ENCODE assay signal across 21 cellular contexts in the genomic region with DNA sequence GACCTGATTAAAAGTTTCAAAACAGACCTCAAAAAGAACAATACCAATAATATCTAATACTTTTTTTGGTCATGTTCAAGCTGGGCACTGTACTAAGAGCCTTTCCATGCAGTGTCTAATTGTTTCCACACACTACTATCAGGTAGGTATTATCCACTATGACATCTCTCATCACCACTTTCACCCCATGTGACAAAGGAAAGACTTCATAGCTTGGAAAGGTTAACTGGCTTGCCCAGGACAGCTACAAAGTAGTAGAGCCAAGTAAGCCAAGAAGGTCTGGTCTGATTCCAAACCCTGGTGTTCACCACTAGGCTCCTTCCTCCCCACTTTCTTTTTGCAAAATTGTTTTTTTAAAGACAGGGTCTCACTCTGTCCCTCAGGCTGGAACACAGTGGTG.
DNase-seq lines count a peak whose midpoint lies in the region; ATAC-seq and TF ChIP-seq lines count a peak whose summit lies in the region.
"Had no signal": no experiment of that assay in that cellular context is flagged by ENCODE, and none has a peak within 500 bp of the region (broad histone marks: within the 10 kb centered on the region; RNA-seq: fewer than 3 reads in every experiment).

No MANE protein-coding gene starts in this region.

- H3K4me3 Mint-ChIP-seq in stimulated activated naive B cell treated with anti-CD40 and anti-IgM and Interleukin-4, amounts not matched to agents 10 μg/mL and 1 μg/mL and 100 μg/mL, for 72 hours = no peak overlapping the region

- no peaks in the 10 kb centered on the region for H3K27me3 ChIP-seq in esophagus muscularis mucosa
- no peaks in the 10 kb centered on the region for H3K27me3 ChIP-seq in prostate gland (replicated peaks; ENCODE audit: insufficient read depth)
- H3K27me3 ChIP-seq in tibial artery = no peaks in the 10 kb centered on the region
- H3K27me3 ChIP-seq: BE2C had no signal

- no peak for TF ChIP-seq CTCF in esophagus muscularis mucosa (IDR thresholded peaks at IDR 0.05)
- no peak for TF ChIP-seq CTCF in prostate gland (IDR thresholded peaks at IDR 0.05)
- TF ChIP-seq CTCF in tibial artery (IDR thresholded peaks at IDR 0.05) = no peak

- DNase-seq in M059J (ENCODE audit: low read depth) (peak; percentile 22), esophagus muscularis mucosa (ENCODE audit: extremely low spot score) (no peak), prostate gland (ENCODE audit: low spot score) (no peak), tibial artery (no peak), D341Med (ENCODE audit: low spot score) (no peak), NCI-H187 treated with DMSO at 0.1 percent for 48 hours (lab: John Stamatoyannopoulos, UW) (no peak)
- no peak for DNase-seq in activated CD4-positive, alpha-beta T cell treated with anti-CD3 and anti-CD28 coated beads for 1 hour
- no peak for DNase-seq in stimulated activated naive B cell treated with anti-CD40 and anti-IgM and Interleukin-4, amounts not matched to agents 10 μg/mL and 1 μg/mL and 100 μg/mL, for 72 hours
- DNase-seq: BE2C, DMS79, H7, NCI-H1092 treated with DMSO at 0.1 percent for 48 hours, NCI-H1436 treated with DMSO at 0.1 percent for 48 hours, NCI-H2029, NCI-H2227 treated with DMSO at 0.1 percent for 48 hours, NCI-H510A, SIG-M5 had no signal

- H3K9me3 ChIP-seq in esophagus muscularis mucosa (no peaks in the 10 kb centered on the region), prostate gland (no peaks in the 10 kb centered on the region), tibial artery (no peaks in the 10 kb centered on the region)
- H3K9me3 ChIP-seq: A549, BE2C had no signal

- no peaks in the 10 kb centered on the region for H3K4me1 Mint-ChIP-seq in stimulated activated naive B cell treated with anti-CD40 and anti-IgM and Interleukin-4, amounts not matched to agents 10 μg/mL and 1 μg/mL and 100 μg/mL, for 72 hours

- H3K27ac Mint-ChIP-seq in stimulated activated naive B cell treated with anti-CD40 and anti-IgM and Interleukin-4, amounts not matched to agents 10 μg/mL and 1 μg/mL and 100 μg/mL, for 72 hours = no peak overlapping the region

- intact Hi-C loops in esophagus muscularis mucosa (cut with DNase I) (no loop called here), prostate gland (cut with DNase I) (no loop called here), tibial artery (cut with DNase I; ENCODE audit: low total_unique reads) (no loop called here)

- H3K27me3 Mint-ChIP-seq in stimulated activated naive B cell treated with anti-CD40 and anti-IgM and Interleukin-4, amounts not matched to agents 10 μg/mL and 1 μg/mL and 100 μg/mL, for 72 hours = peaks cover 0 to 4% of the 10 kb centered on the region in 2 donors

- no peaks in the 10 kb centered on the region for H3K36me3 Mint-ChIP-seq in stimulated activated naive B cell treated with anti-CD40 and anti-IgM and Interleukin-4, amounts not matched to agents 10 μg/mL and 1 μg/mL and 100 μg/mL, for 72 hours

- no peak for TF ChIP-seq EP300 in esophagus muscularis mucosa (IDR thresholded peaks at IDR 0.05)

- H3K9me3 Mint-ChIP-seq in stimulated activated naive B cell treated with anti-CD40 and anti-IgM and Interleukin-4, amounts not matched to agents 10 μg/mL and 1 μg/mL and 100 μg/mL, for 72 hours = no peaks in the 10 kb centered on the region

- H3K4me1 ChIP-seq in esophagus muscularis mucosa = peaks cover 4 to 70% (median 59%) of the 10 kb centered on the region in 4 donors
- no peaks in the 10 kb centered on the region for H3K4me1 ChIP-seq in prostate gland (replicated peaks)
- H3K4me1 ChIP-seq in tibial artery = peaks cover 0 to 81% (median 56%) of the 10 kb centered on the region in 4 donors

- H3K36me3 ChIP-seq in esophagus muscularis mucosa (no peaks in the 10 kb centered on the region), prostate gland (no peaks in the 10 kb centered on the region), tibial artery (no peaks in the 10 kb centered on the region)
- H3K36me3 ChIP-seq: BE2C had no signal

- H3K27ac ChIP-seq in esophagus muscularis mucosa (replicated peaks in 1 of 4) (peak overlapping the region; percentile 76 to 83 (median 78)), prostate gland (peak overlapping the region; percentile 12 to 44), tibial artery (peak overlapping the region; percentile 66 to 82)
- H3K27ac ChIP-seq: A549, HL-60 had no signal

- no peak for TF ChIP-seq POLR2A in esophagus muscularis mucosa (IDR thresholded peaks at IDR 0.05; ENCODE audit: low read depth)
- no peak for TF ChIP-seq POLR2A in prostate gland (IDR thresholded peaks at IDR 0.05)

- no peak for ATAC-seq in stimulated activated naive B cell treated with anti-CD40 and anti-IgM and Interleukin-4, amounts not matched to agents 10 μg/mL and 1 μg/mL and 100 μg/mL, for 72 hours (replicated peaks)
- ATAC-seq: A549, HepG2, K562 had no signal

- no peak overlapping the region for H3K4me3 ChIP-seq in esophagus muscularis mucosa
- H3K4me3 ChIP-seq in prostate gland = no peak overlapping the region
- H3K4me3 ChIP-seq in tibial artery = no peak overlapping the region
- H3K4me3 ChIP-seq: A549, K562 had no signal

Comparison
In these comparisons a context has a peak if more than half of its experiments do, and no peak if none do; other contexts are left out.
1. H3K27ac ChIP-seq: peak in every context shown above with its lines; median percentile 78 in esophagus muscularis mucosa; 74 in tibial artery; 28 in prostate gland.